8 cellular contexts compared by ENCODE assay signal in genomic region chr19:57362419-57362818, GRCh38. TPM values are rescaled to one million over a fixed set of nuclear protein-coding genes. Genes with fewer than 3 reads are reported as not detected.
DNase-seq lines count a peak whose midpoint lies in the region; ATAC-seq and TF ChIP-seq lines count a peak whose summit lies in the region.

No MANE protein-coding gene starts in this region.

- H3K36me3 ChIP-seq in DND-41 (ENCODE audit: insufficient read depth, low read length) (peaks cover 23% of the 10 kb centered on the region), SJCRH30 (peaks cover 18% of the 10 kb centered on the region), esophagus (ENCODE audit: control insufficient read depth in 2 of 2, insufficient read depth in 2 of 2, low read length in 1 of 2) (peaks cover 1 to 9% of the 10 kb centered on the region in 2 donors), trophoblast cell (ENCODE audit: control insufficient read depth in 1 of 2, insufficient read depth in 2 of 2, low read length in 2 of 2) (peaks cover 4 to 13% of the 10 kb centered on the region in 2 experiments)

- H4K91ac ChIP-seq in trophoblast cell (ENCODE audit: low read depth, low read length): no peak overlapping the region

- ATAC-seq in DND-41 (ENCODE audit: insufficient read depth, low read depth) (no peak), HG02870 (IDR thresholded peaks at IDR 0.05; ENCODE audit: unreplicated experiment) (no peak), GM18502 (IDR thresholded peaks at IDR 0.05; ENCODE audit: poor library complexity, unreplicated experiment) (no peak)

- no peak overlapping the region for H2BK120ac ChIP-seq in trophoblast cell (ENCODE audit: insufficient read depth, low read length, poor library complexity)

- no peak overlapping the region for H3K23ac ChIP-seq in trophoblast cell (ENCODE audit: low read length)

- peak overlapping the region; percentile 75 for H2AFZ ChIP-seq in DND-41 (ENCODE audit: low read depth, low read length)
- no peak overlapping the region for H2AFZ ChIP-seq in trophoblast cell (ENCODE audit: insufficient read depth, low read length, poor library complexity)

- H3K79me2 ChIP-seq in DND-41 (ENCODE audit: insufficient read depth, low read length) (peaks cover 31% of the 10 kb centered on the region), trophoblast cell (ENCODE audit: control insufficient read depth, insufficient read depth, low read length, poor library complexity) (peaks cover 4% of the 10 kb centered on the region)

- H3K4me1 ChIP-seq in DND-41 (ENCODE audit: insufficient read depth, low read length) (peaks cover 19% of the 10 kb centered on the region), SJCRH30 (peaks cover 2% of the 10 kb centered on the region), esophagus (ENCODE audit: control insufficient read depth in 2 of 2, insufficient read depth in 2 of 2, low read length in 1 of 2) (peaks cover 0 to 5% of the 10 kb centered on the region in 2 donors), trophoblast cell (ENCODE audit: control insufficient read depth in 1 of 2, insufficient read depth in 2 of 2, low read length in 2 of 2) (peaks cover 6 to 9% of the 10 kb centered on the region in 2 experiments)

- H3K79me1 ChIP-seq in trophoblast cell (ENCODE audit: low read length): peaks cover 7% of the 10 kb centered on the region

- H3K4me3 ChIP-seq in DND-41 (ENCODE audit: low read depth in 1 of 2, low read length in 2 of 2) (peak overlapping the region; percentile 20 to 60; a peak in 3 of 4 replicates), SJCRH30 (peak overlapping the region; percentile 64), esophagus (ENCODE audit: low read depth in 1 of 2, low read length in 2 of 2) (peak overlapping the region; percentile 42 to 51), trophoblast cell (ENCODE audit: low read depth, low read length) (no peak overlapping the region)

- TF ChIP-seq CTCF in DND-41 (IDR thresholded peaks at IDR 0.05; ENCODE audit: borderline replicate concordance, extremely low read depth, low read length, poor library complexity, severe bottlenecking): no peak

- no peak for DNase-seq in DND-41
- DNase-seq in SJCRH30: no peak
- DNase-seq in trophoblast cell: no peak
- DNase-seq in NCI-H510A (lab: John Stamatoyannopoulos, UW): no peak
- no peak for DNase-seq in epidermal melanocyte (ENCODE audit: insufficient read length, low spot score)

- H3K27me3 ChIP-seq in DND-41 (ENCODE audit: insufficient read depth, low read length, poor library complexity) (no peaks in the 10 kb centered on the region), SJCRH30 (no peaks in the 10 kb centered on the region), esophagus (ENCODE audit: control insufficient read depth in 1 of 2, insufficient read depth in 2 of 2, low read length in 2 of 2) (no peaks in the 10 kb centered on the region), trophoblast cell (ENCODE audit: insufficient read depth, low read length) (no peaks in the 10 kb centered on the region)

- H2AK5ac ChIP-seq in trophoblast cell (ENCODE audit: low read length): no peak overlapping the region

- H3K4me2 ChIP-seq in DND-41 (ENCODE audit: insufficient read depth, low read length) (peak overlapping the region; percentile 81), trophoblast cell (ENCODE audit: low read length) (peak overlapping the region; percentile 61)

- H4K12ac ChIP-seq in trophoblast cell (ENCODE audit: low read depth, low read length): peak overlapping the region; percentile 43

- no peak overlapping the region for H3K4ac ChIP-seq in trophoblast cell (ENCODE audit: low read depth, low read length)

- H3K27ac ChIP-seq in DND-41 (ENCODE audit: low read length): peak overlapping the region; percentile 75
- peak overlapping the region; percentile 64 for H3K27ac ChIP-seq in SJCRH30
- peak overlapping the region; percentile 87 to 89 for H3K27ac ChIP-seq in esophagus (ENCODE audit: low read depth in 2 of 2, low read length in 1 of 2)
- no peak overlapping the region for H3K27ac ChIP-seq in trophoblast cell (ENCODE audit: low read depth, low read length)

- H3K18ac ChIP-seq in trophoblast cell (ENCODE audit: low read length): no peak overlapping the region

- 75 to 77% methylated on average over 2 of the region's 2 CpGs for WGBS in esophagus, 2 donors
- no CpG with 5 or more reads among the region's 2 CpGs for WGBS in trophoblast cell (ENCODE audit: extremely low coverage, insufficient coverage, insufficient read length)

- H4K8ac ChIP-seq in trophoblast cell (ENCODE audit: low read depth, low read length): no peak overlapping the region

- no peaks in the 10 kb centered on the region for H4K20me1 ChIP-seq in DND-41 (ENCODE audit: insufficient read depth, low read length)

- H3K9me3 ChIP-seq in DND-41 (ENCODE audit: insufficient read depth, low read length, severe bottlenecking) (no peaks in the 10 kb centered on the region), SJCRH30 (replicated peaks) (no peaks in the 10 kb centered on the region; the same call in 1 of the 2 replicates), esophagus (ENCODE audit: control insufficient read depth in 2 of 2, insufficient read depth in 1 of 2, low read depth in 1 of 2, low read length in 1 of 2) (peaks cover 2 to 3% of the 10 kb centered on the region in 2 donors), trophoblast cell (ENCODE audit: insufficient read depth, low read depth, low read length) (no peaks in the 10 kb centered on the region)

- H3K14ac ChIP-seq in trophoblast cell (ENCODE audit: low read length): no peak overlapping the region

- no peak overlapping the region for H2BK12ac ChIP-seq in trophoblast cell (ENCODE audit: low read length)

- H2BK5ac ChIP-seq in trophoblast cell (ENCODE audit: low read depth, low read length, poor library complexity): no peak overlapping the region

- H3K9ac ChIP-seq in DND-41 (ENCODE audit: low read depth, low read length) (peak overlapping the region; percentile 57), trophoblast cell (ENCODE audit: low read length) (no peak overlapping the region)

RNA-seq across cellular contexts. Expression of gene TRAPPC2B, which starts 0.9 kb away (rescaled TPM):
- 13.2 and 17.3 TPM in 2 replicates for total RNA-seq in SJCRH30 (2014; rRNA removed; shearing (Covaris generic))
- 10 to 100 TPM; 19.6 to 25.8 TPM for polyA plus RNA-seq in esophagus
- 35.4 and 37.2 TPM in 2 replicates for polyA plus RNA-seq in trophoblast cell (2013)

RNA-seq across cellular contexts. Expression of gene ZNF547, which starts 0.9 kb away (rescaled TPM):
- 1.9 and 2.0 TPM in 2 replicates for total RNA-seq in SJCRH30 (2014; rRNA removed; shearing (Covaris generic))
- polyA plus RNA-seq in esophagus: 1 to 10 TPM; 1.3 to 2.7 TPM
- polyA plus RNA-seq in trophoblast cell (2013): 1.3 and 1.6 TPM in 2 replicates

RNA-seq across cellular contexts. Expression of gene ZNF304, which starts 11.3 kb away (rescaled TPM):
- total RNA-seq in SJCRH30 (2014; rRNA removed; shearing (Covaris generic)): 9.6 and 10.9 TPM in 2 replicates
- 1 to 10 TPM; 2.2 to 3.0 TPM for polyA plus RNA-seq in esophagus
- polyA plus RNA-seq in trophoblast cell (2013): 4.5 and 4.7 TPM in 2 replicates

RNA-seq across cellular contexts. Expression of gene ZNF548, which starts 27.2 kb away (rescaled TPM):
- 12.3 and 15.1 TPM in 2 replicates for total RNA-seq in SJCRH30 (2014; rRNA removed; shearing (Covaris generic))
- polyA plus RNA-seq in esophagus: 1 to 10 TPM; 4.1 TPM
- polyA plus RNA-seq in trophoblast cell (2013): 6.4 and 7.2 TPM in 2 replicates

RNA-seq across cellular contexts. Expression of gene ZNF543, which starts 42.1 kb away (rescaled TPM):
- total RNA-seq in SJCRH30 (2014; rRNA removed; shearing (Covaris generic)): 13.0 and 13.5 TPM in 2 replicates
- 1 to 10 TPM; 1.4 to 2.6 TPM for polyA plus RNA-seq in esophagus
- polyA plus RNA-seq in trophoblast cell (2013): 2.5 and 2.7 TPM in 2 replicates
